ENCODE assay signal across 9 cellular contexts in genomic region chr17:17749025-17749772, GRCh38.
DNase-seq lines count a peak whose midpoint lies in the region; ATAC-seq and TF ChIP-seq lines count a peak whose summit lies in the region.
"Had no signal": no experiment of that assay in that cellular context is flagged by ENCODE, and none has a peak within 500 bp of the region (broad histone marks: within the 10 kb centered on the region; RNA-seq: fewer than 3 reads in every experiment).

No MANE protein-coding gene starts in this region.

- H3K27ac ChIP-seq in cardiac muscle cell (peak overlapping the region; percentile 20), epithelial cell of prostate (peak overlapping the region; percentile 42), tibial nerve (peak overlapping the region in 3 of 4 donors; percentile 7 to 34 (median 8))

- no peaks in the 10 kb centered on the region for H3K36me3 ChIP-seq in cardiac muscle cell
- H3K36me3 ChIP-seq in tibial nerve, result no peaks in the 10 kb centered on the region
- H3K36me3 ChIP-seq: left lung had no signal

- intact Hi-C loops in Right ventricle myocardium inferior (cut with DNase I), result no loop called here

- in situ Hi-C loops in GM13977 (cut with MboI; ENCODE audit: low pct_unique_long_range_greater_than_20kb, low sequenced_read_pairs, unreplicated experiment), result no loop called here

- TF ChIP-seq POLR2A in tibial nerve (IDR thresholded peaks at IDR 0.05), result no peak

- TF ChIP-seq CTCF in cardiac muscle cell (IDR thresholded peaks at IDR 0.05; ENCODE audit: low read depth, low read length) (no peak), tibial nerve (IDR thresholded peaks at IDR 0.05) (no peak), GM13977 (IDR thresholded peaks at IDR 0.05; ENCODE audit: extremely low read depth, insufficient read depth, missing control alignments) (no peak)

- DNase-seq in cardiac muscle cell (ENCODE audit: low read depth in 1 of 2, low spot score in 1 of 2) (no peak), Right ventricle myocardium inferior (ENCODE audit: missing footprints) (no peak), NOMO-1 (lab: John Stamatoyannopoulos, UW; ENCODE audit: unreplicated experiment in 2 of 2) (peak; percentile 65 to 71), epithelial cell of prostate (ENCODE audit: low read depth, low spot score) (no peak), tibial nerve (ENCODE audit: low spot score in 2 of 2) (no peak), UCSD-AML1 (lab: John Stamatoyannopoulos, UW; ENCODE audit: unreplicated experiment) (no peak), GM13977 (ENCODE audit: low spot score) (no peak), NCI-H2029 treated with DMSO at 0.1 percent for 48 hours (lab: John Stamatoyannopoulos, UW) (no peak)
- DNase-seq: left lung had no signal

- H3K4me1 ChIP-seq in cardiac muscle cell (ENCODE audit: low read depth) (peaks cover 19% of the 10 kb centered on the region), tibial nerve (peaks cover 0 to 66% (median 28%) of the 10 kb centered on the region in 4 donors)

- H3K27me3 ChIP-seq in cardiac muscle cell, result no peaks in the 10 kb centered on the region
- H3K27me3 ChIP-seq in tibial nerve, result no peaks in the 10 kb centered on the region
- H3K27me3 ChIP-seq: left lung had no signal

- H3K9me3 ChIP-seq in cardiac muscle cell (ENCODE audit: low read depth), result no peaks in the 10 kb centered on the region
- no peaks in the 10 kb centered on the region for H3K9me3 ChIP-seq in tibial nerve
- H3K9me3 ChIP-seq: left lung had no signal

- WGBS in tibial nerve, 2 donors, result 62 to 64% methylated on average over 13 to 17 of the region's 17 CpGs

- ATAC-seq in Right ventricle myocardium inferior, result no peak
- ATAC-seq: left lung had no signal

- no peak overlapping the region for H3K4me3 ChIP-seq in cardiac muscle cell
- H3K4me3 ChIP-seq in tibial nerve, result no peak overlapping the region
- H3K4me3 ChIP-seq: left lung had no signal

- no peak for TF ChIP-seq EP300 in tibial nerve (IDR thresholded peaks at IDR 0.05)

Comparison
In these comparisons a context has a peak if more than half of its experiments do, and no peak if none do; other contexts are left out.
1. DNase-seq: peak in NOMO-1 (2 of 2); none in cardiac muscle cell (0 of 2), Right ventricle myocardium inferior (single experiment), epithelial cell of prostate (single experiment), tibial nerve (0 of 2), UCSD-AML1 (single experiment), GM13977 (single experiment) and NCI-H2029 treated with DMSO at 0.1 percent for 48 hours (single experiment).
2. Peak in every context shown above with its lines, with median percentiles within 50 percentile points of each other: H3K27ac ChIP-seq.